8 cellular contexts compared by ENCODE assay signal in the genomic region with DNA sequence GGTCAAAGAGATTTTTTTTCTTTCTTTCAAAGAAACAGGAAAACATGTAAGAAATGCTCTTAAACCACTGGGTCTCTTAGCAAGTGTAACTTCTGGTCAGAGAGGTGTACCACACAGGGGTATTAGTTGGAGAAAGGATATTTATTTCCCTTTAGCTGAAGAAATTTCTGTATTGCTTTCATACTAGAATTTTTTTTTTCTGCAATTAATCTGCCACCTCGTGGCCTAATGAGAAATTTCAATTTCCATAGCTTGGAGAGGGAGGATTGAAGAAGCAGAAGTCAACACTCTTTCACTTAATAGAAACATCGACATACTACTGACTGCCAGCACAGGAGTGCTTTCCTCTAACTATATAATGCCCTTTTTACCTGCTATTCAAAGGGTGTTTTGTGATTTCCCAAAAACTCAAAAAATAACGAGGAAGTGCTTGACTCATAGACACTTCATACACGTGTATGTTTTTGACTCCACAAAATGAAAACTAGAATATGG.
A peak's percentile ranks its signal among the peaks of the same experiment; 100 is the strongest.
DNase-seq lines count a peak whose midpoint lies in the region; ATAC-seq and TF ChIP-seq lines count a peak whose summit lies in the region.

No MANE protein-coding gene starts in this region.

- no peaks in the 10 kb centered on the region for H3K36me3 Mint-ChIP-seq in activated CD4-positive, alpha-beta T cell treated with anti-CD3 and anti-CD28 coated beads, Interleukin-2, amount 10 ng/mL, durations not matched to agents 24 days and 14 days (ENCODE audit: low read depth)
- H3K36me3 Mint-ChIP-seq in T-helper 17 cell (ENCODE audit: low read depth) (no peaks in the 10 kb centered on the region), progenitor cell of endocrine pancreas (ENCODE audit: insufficient read depth) (no peaks in the 10 kb centered on the region)

- no peak overlapping the region for H3K4me3 Mint-ChIP-seq in activated CD4-positive, alpha-beta T cell treated with anti-CD3 and anti-CD28 coated beads, Interleukin-2, amount 10 ng/mL, durations not matched to agents 24 days and 14 days
- no peak overlapping the region for H3K4me3 Mint-ChIP-seq in T-helper 17 cell
- no peak overlapping the region for H3K4me3 Mint-ChIP-seq in progenitor cell of endocrine pancreas (ENCODE audit: low read depth)

- H3K9me3 Mint-ChIP-seq in activated CD4-positive, alpha-beta T cell treated with anti-CD3 and anti-CD28 coated beads, Interleukin-2, amount 10 ng/mL, durations not matched to agents 24 days and 14 days: peaks cover 9% of the 10 kb centered on the region
- H3K9me3 Mint-ChIP-seq in progenitor cell of endocrine pancreas (ENCODE audit: low read depth): peaks cover 22% of the 10 kb centered on the region

- H3K27me3 Mint-ChIP-seq in activated CD4-positive, alpha-beta T cell treated with anti-CD3 and anti-CD28 coated beads, Interleukin-2, amount 10 ng/mL, durations not matched to agents 24 days and 14 days: no peaks in the 10 kb centered on the region
- H3K27me3 Mint-ChIP-seq in T-helper 17 cell (peaks cover 11% of the 10 kb centered on the region), progenitor cell of endocrine pancreas (no peaks in the 10 kb centered on the region)

- peak; percentile 76 for DNase-seq in activated CD4-positive, alpha-beta T cell treated with anti-CD3 and anti-CD28 coated beads, Interleukin-2, amount 10 ng/mL, durations not matched to agents 24 days and 14 days
- DNase-seq in activated CD4-positive, alpha-beta T cell treated with anti-CD3 and anti-CD28 coated beads for 1 hour: no peak
- peak; percentile 69 for DNase-seq in M059J (ENCODE audit: low read depth)
- no peak for DNase-seq in T-helper 17 cell
- DNase-seq in foreskin keratinocyte: peak in 1 of 2 donors; percentile 47
- no peak for DNase-seq in progenitor cell of endocrine pancreas (ENCODE audit: low spot score, unreplicated experiment)

- no peaks in the 10 kb centered on the region for H3K27me3 ChIP-seq in foreskin keratinocyte

- H3K9me3 ChIP-seq in T-helper 17 cell (ENCODE audit: control insufficient read depth, low read length, poor library complexity, severe bottlenecking): no peaks in the 10 kb centered on the region

- no peak overlapping the region for H3K27ac ChIP-seq in foreskin keratinocyte

- H3K27ac Mint-ChIP-seq in activated CD4-positive, alpha-beta T cell treated with anti-CD3 and anti-CD28 coated beads, Interleukin-2, amount 10 ng/mL, durations not matched to agents 24 days and 14 days: no peak overlapping the region
- H3K27ac Mint-ChIP-seq in T-helper 17 cell (peak overlapping the region; percentile 19), progenitor cell of endocrine pancreas (no peak overlapping the region)

- peaks cover 4% of the 10 kb centered on the region for H3K4me1 ChIP-seq in foreskin keratinocyte

- peak; percentile 32 for ATAC-seq in T-helper 17 cell
- ATAC-seq in foreskin keratinocyte: no peak
- no peak for ATAC-seq in GM18909 (IDR thresholded peaks at IDR 0.05; ENCODE audit: poor library complexity, unreplicated experiment)
- no peak for ATAC-seq in HG02884 (IDR thresholded peaks at IDR 0.05; ENCODE audit: unreplicated experiment)

- TF ChIP-seq CTCF in foreskin keratinocyte (conservative IDR thresholded peaks at IDR 0.05) (peak; percentile 76), progenitor cell of endocrine pancreas (IDR thresholded peaks at IDR 0.05; ENCODE audit: unreplicated experiment) (peak; percentile 48)

- intact Hi-C loops in activated CD4-positive, alpha-beta T cell treated with anti-CD3 and anti-CD28 coated beads, Interleukin-2, amount 10 ng/mL, durations not matched to agents 24 days and 14 days (cut with micrococcal nuclease): loop anchor here (1.0 to 5.0 kb wide), 9 partner anchors 18 to 406 kb away; no protein-coding TSS in a partner anchor

- H3K4me1 Mint-ChIP-seq in activated CD4-positive, alpha-beta T cell treated with anti-CD3 and anti-CD28 coated beads, Interleukin-2, amount 10 ng/mL, durations not matched to agents 24 days and 14 days: peaks cover 19% of the 10 kb centered on the region
- H3K4me1 Mint-ChIP-seq in T-helper 17 cell (peaks cover 8% of the 10 kb centered on the region), progenitor cell of endocrine pancreas (ENCODE audit: low read depth) (peaks cover 5% of the 10 kb centered on the region)

Comparison
In these comparisons a context has a peak if more than half of its experiments do, and no peak if none do; other contexts are left out.
1. DNase-seq: peak in activated CD4-positive, alpha-beta T cell treated with anti-CD3 and anti-CD28 coated beads, Interleukin-2, amount 10 ng/mL, durations not matched to agents 24 days and 14 days (single experiment) and M059J (single experiment); none in activated CD4-positive, alpha-beta T cell treated with anti-CD3 and anti-CD28 coated beads for 1 hour (single experiment), T-helper 17 cell (0 of 3) and progenitor cell of endocrine pancreas (single experiment).